Comparison of ENCODE assay signal across 11 cellular contexts in the genomic region with DNA sequence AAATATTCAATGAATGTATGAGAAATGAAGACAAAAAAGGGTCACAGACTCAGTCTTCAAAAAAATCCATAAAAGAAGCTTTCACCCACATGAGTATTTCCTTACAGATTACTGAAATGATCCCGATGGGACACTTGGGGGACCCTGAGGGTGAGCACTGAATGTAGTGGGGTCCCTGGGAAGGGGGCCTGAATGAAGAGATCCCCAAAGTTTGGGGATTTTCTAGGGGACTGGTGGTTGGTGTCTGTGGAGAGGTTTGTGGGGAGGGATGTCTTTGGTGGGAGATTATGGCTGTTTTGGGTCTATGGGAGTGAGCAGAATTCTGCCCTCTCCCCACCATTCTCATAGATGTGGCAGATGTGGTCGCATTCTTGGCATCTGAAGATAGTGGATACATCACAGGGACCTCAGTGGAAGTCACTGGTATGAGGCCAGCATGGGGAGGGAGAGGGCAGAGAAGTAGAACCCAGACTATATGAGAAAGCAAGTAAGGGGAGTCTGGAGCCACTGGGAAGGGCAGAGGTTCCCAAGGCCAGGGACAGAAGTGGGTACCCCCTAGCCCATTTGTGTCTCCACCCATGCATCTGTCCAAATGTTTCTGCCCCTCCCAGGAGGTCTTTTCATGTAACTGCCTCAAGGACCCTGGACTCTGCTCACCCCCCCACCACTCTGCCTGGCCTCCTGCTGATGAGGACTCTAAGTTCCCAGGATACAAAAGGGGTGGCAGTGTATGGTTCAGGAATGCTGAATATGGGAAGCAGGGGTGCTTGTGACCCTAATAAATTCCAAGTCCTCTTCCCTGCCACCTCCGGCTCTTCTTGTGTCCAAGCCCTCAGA. TPM values are rescaled to one million over a fixed set of nuclear protein-coding genes. Genes with fewer than 3 reads are reported as not detected.
DNase-seq lines count a peak whose midpoint lies in the region; ATAC-seq and TF ChIP-seq lines count a peak whose summit lies in the region.
"Had no signal": no experiment of that assay in that cellular context is flagged by ENCODE, and none has a peak within 500 bp of the region (broad histone marks: within the 10 kb centered on the region; RNA-seq: fewer than 3 reads in every experiment).

No MANE protein-coding gene starts in this region.

- H3K27me3 ChIP-seq in SJSA1 (replicated peaks) (no peaks in the 10 kb centered on the region; the same call in 1 of the 2 replicates), smooth muscle cell (ENCODE audit: low read depth) (no peaks in the 10 kb centered on the region)
- H3K27me3 ChIP-seq: dorsolateral prefrontal cortex, uterus had no signal

- peaks cover 29% of the 10 kb centered on the region for H3K79me2 ChIP-seq in smooth muscle cell (ENCODE audit: low read depth)

- H3K27me3 Mint-ChIP-seq in activated CD8-positive, alpha-beta memory T cell treated with anti-CD3 and anti-CD28 coated beads, Interleukin-2, amount 10 ng/mL, durations not matched to agents 7 days and 5 days: no peaks in the 10 kb centered on the region

- H3F3A ChIP-seq in smooth muscle cell (ENCODE audit: low read depth): peaks cover 18% of the 10 kb centered on the region

- CTCF ChIA-PET in activated CD8-positive, alpha-beta memory T cell treated with anti-CD3 and anti-CD28 coated beads, Interleukin-2, amount 10 ng/mL, durations not matched to agents 7 days and 5 days (lab: Charles Lee): interaction anchor here (2.4 to 4.2 kb wide), 2 partner anchors 43 kb away, joined by 22 to 35 read pairs; no protein-coding TSS in a partner anchor

- peaks cover 52% of the 10 kb centered on the region for H3K36me3 ChIP-seq in SJSA1
- H3K36me3 ChIP-seq in smooth muscle cell (ENCODE audit: low read depth): peaks cover 6% of the 10 kb centered on the region
- H3K36me3 ChIP-seq: uterus had no signal

- no peaks in the 10 kb centered on the region for H3K9me3 Mint-ChIP-seq in activated CD8-positive, alpha-beta memory T cell treated with anti-CD3 and anti-CD28 coated beads, Interleukin-2, amount 10 ng/mL, durations not matched to agents 7 days and 5 days (ENCODE audit: low read depth)

- H3K27ac ChIP-seq in SJSA1 (peak overlapping the region; percentile 89), epithelial cell of prostate (peak overlapping the region; percentile 86), smooth muscle cell (ENCODE audit: low read depth) (peak overlapping the region; percentile 94)
- H3K27ac ChIP-seq: BLaER1 had no signal

- 60% methylated on average over 3 of the region's 3 CpGs for WGBS in smooth muscle cell (ENCODE audit: low lambda C conversion rate)

- no peak for DNase-seq in activated CD8-positive, alpha-beta memory T cell treated with anti-CD3 and anti-CD28 coated beads, Interleukin-2, amount 10 ng/mL, durations not matched to agents 7 days and 5 days
- DNase-seq in activated CD8-positive, alpha-beta memory T cell treated with anti-CD3 and anti-CD28 coated beads, Interleukin-2, amount 50 U/mL, for 48 hours: no peak
- peak in 1 of 2 experiments; percentile 20 for DNase-seq in SJSA1 (ENCODE audit: low read depth in 1 of 2, low spot score in 2 of 2)
- DNase-seq in epithelial cell of prostate (ENCODE audit: low read depth, low spot score): no peak
- no peak for DNase-seq in smooth muscle cell (lab: John Stamatoyannopoulos, UW; ENCODE audit: unreplicated experiment)
- no peak for DNase-seq in anterior cingulate cortex (lab: John Stamatoyannopoulos, UW)
- DNase-seq in GDM1 (lab: John Stamatoyannopoulos, UW): no peak
- DNase-seq: uterus had no signal

- H3K9me3 ChIP-seq in SJSA1 (replicated peaks): no peaks in the 10 kb centered on the region
- no peaks in the 10 kb centered on the region for H3K9me3 ChIP-seq in smooth muscle cell (replicated peaks; ENCODE audit: low read depth)
- H3K9me3 ChIP-seq: BLaER1, uterus had no signal

- H3K4me1 ChIP-seq in SJSA1 (replicated peaks) (peaks cover 55% of the 10 kb centered on the region), smooth muscle cell (ENCODE audit: low read depth) (peaks cover 42% of the 10 kb centered on the region)

- H3K4me3 Mint-ChIP-seq in activated CD8-positive, alpha-beta memory T cell treated with anti-CD3 and anti-CD28 coated beads, Interleukin-2, amount 10 ng/mL, durations not matched to agents 7 days and 5 days: peak overlapping the region; percentile 82

- H3K36me3 Mint-ChIP-seq in activated CD8-positive, alpha-beta memory T cell treated with anti-CD3 and anti-CD28 coated beads, Interleukin-2, amount 10 ng/mL, durations not matched to agents 7 days and 5 days: peaks cover 30% of the 10 kb centered on the region

- H2AFZ ChIP-seq in smooth muscle cell (ENCODE audit: low read depth): no peak overlapping the region

- H3K9ac ChIP-seq in smooth muscle cell (ENCODE audit: low read depth): peak overlapping the region; percentile 70

- peaks cover 34% of the 10 kb centered on the region for H4K20me1 ChIP-seq in smooth muscle cell (ENCODE audit: low read depth)

- peak overlapping the region; percentile 95 for H3K4me2 ChIP-seq in smooth muscle cell

- no peak for TF ChIP-seq CTCF in smooth muscle cell (IDR thresholded peaks at IDR 0.05; ENCODE audit: borderline replicate concordance, insufficient read depth, poor library complexity, severe bottlenecking)

- H3K4me3 ChIP-seq in SJSA1: no peak overlapping the region
- no peak overlapping the region for H3K4me3 ChIP-seq in smooth muscle cell

- peak overlapping the region; percentile 94 for H3K27ac Mint-ChIP-seq in activated CD8-positive, alpha-beta memory T cell treated with anti-CD3 and anti-CD28 coated beads, Interleukin-2, amount 10 ng/mL, durations not matched to agents 7 days and 5 days

- H3K4me1 Mint-ChIP-seq in activated CD8-positive, alpha-beta memory T cell treated with anti-CD3 and anti-CD28 coated beads, Interleukin-2, amount 10 ng/mL, durations not matched to agents 7 days and 5 days: peaks cover 64% of the 10 kb centered on the region

- no peak for ATAC-seq in activated CD8-positive, alpha-beta memory T cell treated with anti-CD3 and anti-CD28 coated beads, Interleukin-2, amount 10 ng/mL, durations not matched to agents 7 days and 5 days
- ATAC-seq in HG03354 (IDR thresholded peaks at IDR 0.05; ENCODE audit: poor library complexity, severe bottlenecking, unreplicated experiment): no peak

RNA-seq across cellular contexts. Expression of a gene that starts 1.8 kb away (rescaled TPM):
- 10 to 100 TPM; 18.6 to 20.9 TPM for total RNA-seq in activated CD8-positive, alpha-beta memory T cell treated with anti-CD3 and anti-CD28 coated beads, Interleukin-2, amount 10 ng/mL, durations not matched to agents 7 days and 5 days
- 4.5 and 11.6 TPM in 2 replicates for total RNA-seq in SJSA1 (2014; rRNA removed; shearing (Covaris generic))
- 2.9 and 4.9 TPM in 2 replicates for total RNA-seq in smooth muscle cell
- polyA plus RNA-seq in smooth muscle cell: 3.7 and 9.6 TPM in 2 replicates

RNA-seq across cellular contexts. Expression of a gene that starts 2.1 kb away (rescaled TPM):
- 10 to 100 TPM; 32.6 to 37.8 TPM for total RNA-seq in activated CD8-positive, alpha-beta memory T cell treated with anti-CD3 and anti-CD28 coated beads, Interleukin-2, amount 10 ng/mL, durations not matched to agents 7 days and 5 days
- total RNA-seq in SJSA1 (2014; rRNA removed; shearing (Covaris generic)): 32.5 and 37.2 TPM in 2 replicates
- total RNA-seq in smooth muscle cell: 23.4 and 32.2 TPM in 2 replicates
- 31.6 and 35.1 TPM in 2 replicates for polyA plus RNA-seq in smooth muscle cell

RNA-seq across cellular contexts. Expression of a gene that starts 5.6 kb away (rescaled TPM):
- total RNA-seq in activated CD8-positive, alpha-beta memory T cell treated with anti-CD3 and anti-CD28 coated beads, Interleukin-2, amount 10 ng/mL, durations not matched to agents 7 days and 5 days: 10 to 100 TPM; 50.1 to 63.9 TPM
- total RNA-seq in SJSA1 (2014; rRNA removed; shearing (Covaris generic)): 105 and 122 TPM in 2 replicates
- 112 and 140 TPM in 2 replicates for total RNA-seq in smooth muscle cell
- polyA plus RNA-seq in smooth muscle cell: 87.2 and 89.5 TPM in 2 replicates

RNA-seq across cellular contexts. Expression of a gene that starts 5.8 kb away (rescaled TPM):
- 10 to 100 TPM; 36.0 to 38.9 TPM for total RNA-seq in activated CD8-positive, alpha-beta memory T cell treated with anti-CD3 and anti-CD28 coated beads, Interleukin-2, amount 10 ng/mL, durations not matched to agents 7 days and 5 days
- total RNA-seq in SJSA1 (2014; rRNA removed; shearing (Covaris generic)): 12.4 and 14.7 TPM in 2 replicates
- total RNA-seq in smooth muscle cell: 24.3 and 25.7 TPM in 2 replicates
- 28.2 and 33.7 TPM in 2 replicates for polyA plus RNA-seq in smooth muscle cell

RNA-seq across cellular contexts. Expression of a gene that starts 14.0 kb away (rescaled TPM):
- under 1 TPM; 0.77 to 0.79 TPM for total RNA-seq in activated CD8-positive, alpha-beta memory T cell treated with anti-CD3 and anti-CD28 coated beads, Interleukin-2, amount 10 ng/mL, durations not matched to agents 7 days and 5 days
- total RNA-seq in SJSA1 (2014; rRNA removed; shearing (Covaris generic)): 0.32 TPM in 1 of 2 replicates, not detected in the other
- total RNA-seq in smooth muscle cell: 0.36 and 1.1 TPM in 2 replicates
- polyA plus RNA-seq in smooth muscle cell: 1.2 and 1.5 TPM in 2 replicates
